ENCODE assay signal across 25 cellular contexts in the genomic region with DNA sequence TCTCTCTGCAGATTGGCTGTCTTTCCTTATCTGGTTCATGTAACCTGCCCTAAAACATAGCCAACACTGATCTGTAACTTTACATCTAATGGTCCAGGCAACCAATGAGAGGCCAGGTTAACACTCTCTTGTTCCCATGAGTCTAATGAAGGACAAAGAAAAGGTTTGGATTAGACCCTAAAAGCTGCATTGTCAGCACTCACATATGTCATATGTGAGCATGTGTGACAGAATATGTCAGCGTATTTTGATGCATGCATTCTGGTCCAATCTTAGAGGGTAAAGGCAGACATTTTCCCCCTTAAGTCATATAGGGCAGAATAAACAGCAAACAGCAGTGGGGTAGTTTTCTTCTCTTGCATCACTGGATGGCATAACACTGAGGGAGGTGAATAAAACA. TPM values are rescaled to one million over a fixed set of nuclear protein-coding genes. Genes with fewer than 3 reads are reported as not detected.
DNase-seq lines count a peak whose midpoint lies in the region; ATAC-seq, FAIRE-seq and TF ChIP-seq lines count a peak whose summit lies in the region.
"Had no signal": no experiment of that assay in that cellular context is flagged by ENCODE, and none has a peak within 500 bp of the region (broad histone marks: within the 10 kb centered on the region; RNA-seq: fewer than 3 reads in every experiment).

No MANE protein-coding gene starts in this region.

- no peak for FAIRE-seq in HepG2 (lab: Jason Lieb, UNC)
- FAIRE-seq: A204.1, D721Med, GM12878, GM19239 had no signal

- peak overlapping the region; percentile 60 for H3K4me3 Mint-ChIP-seq in glutamatergic neuron (ENCODE audit: unreplicated experiment)
- H3K4me3 Mint-ChIP-seq: CD14-positive monocyte; CD4-positive, alpha-beta T cell; CD8-positive, alpha-beta memory T cell; GM23338; H9 had no signal

- TF ChIP-seq POLR2A in HepG2 (IDR thresholded peaks at IDR 0.05; ENCODE audit: insufficient read depth in 1 of 2, low read depth in 2 of 2, low read length in 2 of 2) = no peak
- no peak for TF ChIP-seq POLR2A in right lobe of liver (IDR thresholded peaks at IDR 0.05)

- peaks cover 4% of the 10 kb centered on the region for H3K27me3 Mint-ChIP-seq in glutamatergic neuron (ENCODE audit: unreplicated experiment)

- H3K27ac Mint-ChIP-seq in glutamatergic neuron (ENCODE audit: unreplicated experiment) = peak overlapping the region; percentile 44
- H3K27ac Mint-ChIP-seq: CD14-positive monocyte; CD4-positive, alpha-beta T cell; CD8-positive, alpha-beta memory T cell; GM23338; H9 had no signal

- in situ Hi-C loops in HepG2 (cut with HindIII; ENCODE audit: extremely low pct_ligation_motif_present, low pct_unique_long_range_greater_than_20kb) = no loop called here

- H3K4me1 ChIP-seq in HepG2 (ENCODE audit: insufficient read depth, low read length) = no peaks in the 10 kb centered on the region
- peaks cover 0 to 10% (median 0%) of the 10 kb centered on the region in 4 donors for H3K4me1 ChIP-seq in right lobe of liver
- peaks cover 56% of the 10 kb centered on the region for H3K4me1 ChIP-seq in Loucy (ENCODE audit: insufficient read depth, low read length, poor library complexity, severe bottlenecking)
- H3K4me1 ChIP-seq: BE2C had no signal

- CTCF ChIA-PET in HepG2 (lab: Yijun Ruan, JAX; ENCODE audit: low intra/inter-chr PET ratio, low total read pairs) = no interaction called here

- H2AFZ ChIP-seq in HepG2 (ENCODE audit: low read length) = no peak overlapping the region
- H2AFZ ChIP-seq in Loucy (ENCODE audit: low read length) = peak overlapping the region; percentile 15; the same call in 1 of the 2 replicates
- H2AFZ ChIP-seq: GM23338 had no signal

- H3K79me2 ChIP-seq in HepG2 (ENCODE audit: insufficient read depth, low read length) (no peaks in the 10 kb centered on the region), Loucy (ENCODE audit: insufficient read depth, low read length) (peaks cover 78% of the 10 kb centered on the region)

- no peak for TF ChIP-seq RAD21 in HepG2 (CRISPR knock-in tag; IDR thresholded peaks at IDR 0.05)

- WGBS in HepG2 (ENCODE audit: low lambda C conversion rate) = 0% methylated on average over 1 of the region's 1 CpG
- WGBS in right lobe of liver (ENCODE audit: insufficient coverage, low coverage, low lambda C conversion rate, missing lambda C conversion rate) = 88% methylated on average over 1 of the region's 1 CpG

- peaks cover 6% of the 10 kb centered on the region for H3K9me3 Mint-ChIP-seq in glutamatergic neuron (ENCODE audit: unreplicated experiment)
- H3K9me3 Mint-ChIP-seq: CD4-positive, alpha-beta T cell; GM23338; H9 had no signal

- peaks cover 19% of the 10 kb centered on the region for H3K36me3 Mint-ChIP-seq in glutamatergic neuron (ENCODE audit: unreplicated experiment)

- TF ChIP-seq CTCF in HepG2 (CRISPR knock-in tag; IDR thresholded peaks at IDR 0.05) = no peak
- no peak for TF ChIP-seq CTCF in right lobe of liver (IDR thresholded peaks at IDR 0.05)
- no peak for TF ChIP-seq CTCF in Loucy (conservative IDR thresholded peaks at IDR 0.05; ENCODE audit: low read length)
- TF ChIP-seq CTCF in glutamatergic neuron (IDR thresholded peaks at IDR 0.05; ENCODE audit: partially characterized antibody, unreplicated experiment) = no peak

- TF ChIP-seq EP300 in HepG2 (IDR thresholded peaks at IDR 0.05; ENCODE audit: low read depth in 2 of 2, low read length in 2 of 2) = no peak
- no peak for TF ChIP-seq EP300 in HepG2 (CRISPR knock-in tag; IDR thresholded peaks at IDR 0.05; ENCODE audit: borderline replicate concordance)

- H3K27me3 ChIP-seq in HepG2 (ENCODE audit: control insufficient read depth in 1 of 2, insufficient read depth in 2 of 2, low read length in 2 of 2) = peaks cover 1 to 13% of the 10 kb centered on the region in 2 experiments; a peak in 2 of 5 replicates
- peaks cover 0 to 23% of the 10 kb centered on the region in 2 donors for H3K27me3 ChIP-seq in right lobe of liver
- no peaks in the 10 kb centered on the region for H3K27me3 ChIP-seq in Loucy (ENCODE audit: insufficient read depth, low read length, poor library complexity, severe bottlenecking)
- H3K27me3 ChIP-seq: BE2C had no signal

- ATAC-seq in HepG2 (no peak), right lobe of liver (no peak), GM21619 (IDR thresholded peaks at IDR 0.05; ENCODE audit: unreplicated experiment) (no peak)
- ATAC-seq: GM12878, GM23338, HCT116 had no signal

- no peak for DNase-seq in HepG2 (ENCODE audit: low spot score)
- no peak for DNase-seq in right lobe of liver
- DNase-seq in glutamatergic neuron = no peak
- no peak for DNase-seq in DMS153 (lab: John Stamatoyannopoulos, UW)
- DNase-seq: ACHN; AML-193; BE2C; CD4-positive, alpha-beta T cell; CD8-positive, alpha-beta memory T cell; DMS 273 treated with DMSO at 0.1 percent for 48 hours; DMS53; DMS79 treated with DMSO at 0.1 percent for 48 hours; GDM1; H9 had no signal

- H3K9ac ChIP-seq in HepG2 (ENCODE audit: insufficient read depth, low read depth, low read length) = no peak overlapping the region
- H3K9ac ChIP-seq in Loucy (ENCODE audit: low read depth, low read length, poor library complexity, severe bottlenecking) = peak overlapping the region; percentile 79
- H3K9ac ChIP-seq: BLaER1 treated with 17β-estradiol and CSF1 and Interleukin-3, amounts not matched to agents 10 nM and 100 nM had no signal

- POLR2A ChIA-PET in HepG2 (lab: Yijun Ruan, JAX) = no interaction called here

- no peaks in the 10 kb centered on the region for H4K20me1 ChIP-seq in HepG2 (ENCODE audit: insufficient read depth, low read length)
- no peaks in the 10 kb centered on the region for H4K20me1 ChIP-seq in Loucy (ENCODE audit: insufficient read depth, low read length, poor library complexity, severe bottlenecking)
- H4K20me1 ChIP-seq: BLaER1 treated with 17β-estradiol and CSF1 and Interleukin-3, amounts not matched to agents 10 nM and 100 nM had no signal

- intact Hi-C loops in HepG2 (cut with micrococcal nuclease; ENCODE audit: unreplicated experiment) (no loop called here), right lobe of liver (cut with DNase I) (no loop called here)

- H3K4me3 ChIP-seq in HepG2 (replicated peaks in 1 of 3; ENCODE audit: insufficient read depth in 1 of 3, low read depth in 2 of 3, low read length in 3 of 3) = no peak overlapping the region
- H3K4me3 ChIP-seq in right lobe of liver = no peak overlapping the region
- peak overlapping the region; percentile 79 for H3K4me3 ChIP-seq in Loucy (ENCODE audit: low read length, poor library complexity, severe bottlenecking)
- H3K4me3 ChIP-seq: BLaER1 treated with 17β-estradiol and CSF1 and Interleukin-3, amounts not matched to agents 10 nM and 100 nM; GM12878; GM23338 had no signal

- H3F3A ChIP-seq in Loucy (ENCODE audit: low read depth) = no peaks in the 10 kb centered on the region

- H3K4me2 ChIP-seq in HepG2 (ENCODE audit: low read depth, low read length) = no peak overlapping the region
- peak overlapping the region; percentile 82 for H3K4me2 ChIP-seq in Loucy (ENCODE audit: low read depth, low read length, poor library complexity, severe bottlenecking)
- H3K4me2 ChIP-seq: BLaER1 treated with 17β-estradiol and CSF1 and Interleukin-3, amounts not matched to agents 10 nM and 100 nM; GM23338 had no signal

- no peaks in the 10 kb centered on the region for H3K9me2 ChIP-seq in Loucy (replicated peaks; ENCODE audit: low read depth, low read length)

- no peaks in the 10 kb centered on the region for H3K9me3 ChIP-seq in HepG2 (ENCODE audit: low read length)
- no peaks in the 10 kb centered on the region for H3K9me3 ChIP-seq in right lobe of liver
- no peaks in the 10 kb centered on the region for H3K9me3 ChIP-seq in Loucy (ENCODE audit: insufficient read depth, low read depth, low read length)
- H3K9me3 ChIP-seq: BE2C had no signal

- H3K4me1 Mint-ChIP-seq in glutamatergic neuron (ENCODE audit: low read depth, unreplicated experiment) = peaks cover 11% of the 10 kb centered on the region

- BruUV-seq in HepG2 (replicated peaks; lab: Mats Ljungman, UMichigan) = no TSS peak

- H3K36me3 ChIP-seq in HepG2 (replicated peaks in 1 of 2; ENCODE audit: control insufficient read depth in 1 of 2, insufficient read depth in 2 of 2, low read length in 2 of 2) (no peaks in the 10 kb centered on the region), right lobe of liver (no peaks in the 10 kb centered on the region), Loucy (ENCODE audit: insufficient read depth, low read length) (no peaks in the 10 kb centered on the region)
- H3K36me3 ChIP-seq: BE2C; BLaER1 treated with 17β-estradiol and CSF1 and Interleukin-3, amounts not matched to agents 10 nM and 100 nM had no signal

- no peak overlapping the region for H3K27ac ChIP-seq in HepG2 (ENCODE audit: extremely low read length, insufficient read depth, low read length)
- no peak overlapping the region for H3K27ac ChIP-seq in right lobe of liver
- H3K27ac ChIP-seq: 22Rv1; BLaER1 treated with 17β-estradiol and CSF1 and Interleukin-3, amounts not matched to agents 10 nM and 100 nM had no signal

RNA-seq across cellular contexts. Expression of a gene that starts 3.7 kb away (rescaled TPM):
- total RNA-seq in HepG2 (2016; rRNA removed; fragmentation: Illumina TruSeq; extraction: Trizol) (not detected in 2 replicates), right lobe of liver (1 to 10 TPM in 1 of 6 experiments, under 1 TPM in 5; 0.25 to 1.0 (median 0.57) TPM), glutamatergic neuron (ENCODE audit: unreplicated experiment) (38.4 TPM)
- not detected in 2 replicates for total RNA-seq in HepG2 (2016; cell fraction: cytosol; rRNA removed; fragmentation: Illumina TruSeq; extraction: Trizol; ENCODE audit: low read depth)
- not detected in 2 replicates for total RNA-seq in HepG2 (2016; cell fraction: insoluble cytoplasmic fraction; rRNA removed; fragmentation: Illumina TruSeq; extraction: Trizol)
- total RNA-seq in HepG2 (2016; cell fraction: membrane; rRNA removed; fragmentation: Illumina TruSeq; extraction: Trizol) = not detected in 2 replicates
- not detected in 2 replicates for total RNA-seq in HepG2 (2016; cell fraction: nucleus; rRNA removed; fragmentation: Illumina TruSeq; extraction: Trizol)
- not detected in 2 replicates for polyA plus RNA-seq in HepG2 (2011; rRNA removed)
- not detected in 2 replicates for polyA plus RNA-seq in HepG2 (2011; cell fraction: cytosol; rRNA removed)
- not detected in 2 replicates for polyA plus RNA-seq in HepG2 (2011; cell fraction: nucleus; rRNA removed)
- polyA plus RNA-seq in HepG2 (2012) = not detected in 2 replicates
- polyA plus RNA-seq in HepG2 (2016; cell fraction: cytosol; fragmentation: Illumina TruSeq; extraction: Trizol; ENCODE audit: low read depth) = not detected in 2 replicates
- not detected in 2 replicates for polyA plus RNA-seq in HepG2 (2016; cell fraction: insoluble cytoplasmic fraction; fragmentation: Illumina TruSeq; extraction: Trizol; ENCODE audit: low read depth)
- not detected in 2 replicates for polyA plus RNA-seq in HepG2 (2016; cell fraction: membrane; fragmentation: Illumina TruSeq; extraction: Trizol; ENCODE audit: low read depth)
- polyA plus RNA-seq in HepG2 (2016; cell fraction: nucleus; fragmentation: Illumina TruSeq; extraction: Trizol; ENCODE audit: insufficient read depth, low read depth) = not detected in 2 replicates
- polyA minus RNA-seq in HepG2 (2011; rRNA and poly(A)+ RNA removed; ENCODE audit: low replicate concordance) = not detected in 2 replicates
- not detected in 2 replicates for polyA minus RNA-seq in HepG2 (2011; cell fraction: cytosol; rRNA and poly(A)+ RNA removed)
- not detected in 2 replicates for polyA minus RNA-seq in HepG2 (2011; cell fraction: nucleus; rRNA and poly(A)+ RNA removed)
- total RNA-seq: CD4-positive, alpha-beta T cell; CD8-positive, alpha-beta memory T cell; GM12878 had no signal
- polyA plus RNA-seq: CD14-positive monocyte; CD8-positive, alpha-beta memory T cell had no signal

Comparison
In these comparisons a context has a peak if more than half of its experiments do, and no peak if none do; other contexts are left out.
1. RNA of a gene that starts 3.7 kb away (total RNA-seq): 38.4 TPM in glutamatergic neuron (single experiment); 0.25 to 1.0 TPM in right lobe of liver and not detected in HepG2; every median in the first group is over 10 times any median in the second.